9 cellular contexts compared by ENCODE assay signal in the genomic region with DNA sequence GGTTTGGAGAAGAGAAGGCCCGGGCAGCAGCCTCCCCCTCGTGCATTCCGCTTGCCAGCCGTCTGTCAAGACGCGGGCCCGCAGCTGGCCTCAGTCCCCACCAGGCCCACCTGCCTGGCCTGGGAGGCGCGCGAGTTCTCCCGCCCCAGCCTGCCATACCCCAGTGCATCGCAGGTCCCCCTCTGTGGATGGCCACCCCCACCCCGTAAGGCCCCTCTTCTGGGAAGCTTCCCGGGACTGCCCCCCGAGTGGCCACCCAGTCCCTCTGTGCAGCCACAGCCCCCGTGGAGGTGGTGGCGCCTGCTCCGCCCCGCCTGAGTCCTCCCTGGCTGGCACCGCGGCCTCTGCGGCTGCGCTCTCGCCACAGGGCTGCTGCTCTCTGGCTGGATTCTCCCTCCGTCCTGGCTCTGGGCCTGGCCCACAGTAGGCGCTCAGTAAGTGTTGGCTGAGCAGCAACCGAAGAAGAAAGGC.
DNase-seq lines count a peak whose midpoint lies in the region; ATAC-seq and TF ChIP-seq lines count a peak whose summit lies in the region.
"Had no signal": no experiment of that assay in that cellular context is flagged by ENCODE, and none has a peak within 500 bp of the region (broad histone marks: within the 10 kb centered on the region; RNA-seq: fewer than 3 reads in every experiment).

No MANE protein-coding gene starts in this region.

- CTCF ChIA-PET in activated CD4-positive, alpha-beta memory T cell treated with anti-CD3 and anti-CD28 coated beads for 36 hours (lab: Charles Lee) = no interaction called here

- no peaks in the 10 kb centered on the region for H3K9me3 ChIP-seq in GM23248 (ENCODE audit: low read depth)
- H3K9me3 ChIP-seq in right atrium auricular region = no peaks in the 10 kb centered on the region

- H3F3A ChIP-seq in GM23248 (ENCODE audit: insufficient read depth) = no peaks in the 10 kb centered on the region

- TF ChIP-seq CTCF in right atrium auricular region (IDR thresholded peaks at IDR 0.05) = no peak

- intact Hi-C loops in activated CD4-positive, alpha-beta memory T cell treated with anti-CD3 and anti-CD28 coated beads for 36 hours (cut with micrococcal nuclease) = no loop called here

- H3K4me1 ChIP-seq in GM23248 (ENCODE audit: insufficient read depth) (no peaks in the 10 kb centered on the region), right atrium auricular region (peaks cover 0 to 10% of the 10 kb centered on the region in 2 donors)

- DNase-seq in GM23248 (peak; percentile 62), right atrium auricular region (ENCODE audit: low spot score) (no peak), skeletal muscle cell (ENCODE audit: low read depth) (no peak), Kasumi-1 (lab: John Stamatoyannopoulos, UW) (no peak), SIG-M5 (lab: John Stamatoyannopoulos, UW) (no peak)
- no peak for DNase-seq in activated CD4-positive, alpha-beta memory T cell treated with anti-CD3 and anti-CD28 coated beads for 36 hours
- DNase-seq in effector CD4-positive, alpha-beta T cell = no peak

- peak overlapping the region; percentile 51 for H3K9ac ChIP-seq in GM23248

- peaks cover 2% of the 10 kb centered on the region for H3K4me1 Mint-ChIP-seq in activated CD4-positive, alpha-beta memory T cell treated with anti-CD3 and anti-CD28 coated beads for 36 hours (ENCODE audit: low read depth)

- H3K27ac ChIP-seq in GM23248 (no peak overlapping the region), right atrium auricular region (peak overlapping the region; percentile 49 to 62)
- H3K27ac ChIP-seq: HL-60 had no signal

- ATAC-seq in GM21723 (IDR thresholded peaks at IDR 0.05; ENCODE audit: unreplicated experiment) = no peak

- H3K36me3 ChIP-seq in GM23248 (ENCODE audit: low read depth) (no peaks in the 10 kb centered on the region), right atrium auricular region (no peaks in the 10 kb centered on the region)

- H3K4me3 ChIP-seq in GM23248 = peak overlapping the region; percentile 23
- H3K4me3 ChIP-seq in right atrium auricular region = peak overlapping the region; percentile 38 to 48
- peak overlapping the region; percentile 21 for H3K4me3 ChIP-seq in skeletal muscle cell (ENCODE audit: low read depth, low read length)

- H3K4me3 Mint-ChIP-seq in activated CD4-positive, alpha-beta memory T cell treated with anti-CD3 and anti-CD28 coated beads for 36 hours = peak overlapping the region; percentile 52

- H3K27me3 Mint-ChIP-seq in activated CD4-positive, alpha-beta memory T cell treated with anti-CD3 and anti-CD28 coated beads for 36 hours = no peaks in the 10 kb centered on the region

- H3K79me2 ChIP-seq in GM23248 (ENCODE audit: insufficient read depth) = no peaks in the 10 kb centered on the region

- WGBS in GM23248 (ENCODE audit: low coverage in 1 of 2, low lambda C conversion rate in 2 of 2, missing lambda C conversion rate in 2 of 2), 2 experiments = 12 to 15% methylated on average over 25 to 27 of the region's 27 CpGs

- no peaks in the 10 kb centered on the region for H4K20me1 ChIP-seq in GM23248 (ENCODE audit: insufficient read depth)

- peak overlapping the region; percentile 59 for H3K4me2 ChIP-seq in GM23248 (ENCODE audit: unreplicated experiment)

- POLR2A ChIA-PET in activated CD4-positive, alpha-beta memory T cell treated with anti-CD3 and anti-CD28 coated beads for 36 hours (lab: Charles Lee) = no interaction called here

- in situ Hi-C loops in GM23248 (cut with MboI) = no loop called here

- no peak overlapping the region for H3K27ac Mint-ChIP-seq in activated CD4-positive, alpha-beta memory T cell treated with anti-CD3 and anti-CD28 coated beads for 36 hours

- no peaks in the 10 kb centered on the region for H3K9me2 ChIP-seq in GM23248 (ENCODE audit: insufficient read depth)

- H2AFZ ChIP-seq in GM23248 = peak overlapping the region; percentile 68

- no peaks in the 10 kb centered on the region for H3K9me3 Mint-ChIP-seq in activated CD4-positive, alpha-beta memory T cell treated with anti-CD3 and anti-CD28 coated beads for 36 hours

- no peaks in the 10 kb centered on the region for H3K36me3 Mint-ChIP-seq in activated CD4-positive, alpha-beta memory T cell treated with anti-CD3 and anti-CD28 coated beads for 36 hours

- H3K27me3 ChIP-seq in GM23248 (replicated peaks; ENCODE audit: insufficient read depth) (no peaks in the 10 kb centered on the region), right atrium auricular region (no peaks in the 10 kb centered on the region)
